ENCODE assay signal across 20 cellular contexts in the genomic region with DNA sequence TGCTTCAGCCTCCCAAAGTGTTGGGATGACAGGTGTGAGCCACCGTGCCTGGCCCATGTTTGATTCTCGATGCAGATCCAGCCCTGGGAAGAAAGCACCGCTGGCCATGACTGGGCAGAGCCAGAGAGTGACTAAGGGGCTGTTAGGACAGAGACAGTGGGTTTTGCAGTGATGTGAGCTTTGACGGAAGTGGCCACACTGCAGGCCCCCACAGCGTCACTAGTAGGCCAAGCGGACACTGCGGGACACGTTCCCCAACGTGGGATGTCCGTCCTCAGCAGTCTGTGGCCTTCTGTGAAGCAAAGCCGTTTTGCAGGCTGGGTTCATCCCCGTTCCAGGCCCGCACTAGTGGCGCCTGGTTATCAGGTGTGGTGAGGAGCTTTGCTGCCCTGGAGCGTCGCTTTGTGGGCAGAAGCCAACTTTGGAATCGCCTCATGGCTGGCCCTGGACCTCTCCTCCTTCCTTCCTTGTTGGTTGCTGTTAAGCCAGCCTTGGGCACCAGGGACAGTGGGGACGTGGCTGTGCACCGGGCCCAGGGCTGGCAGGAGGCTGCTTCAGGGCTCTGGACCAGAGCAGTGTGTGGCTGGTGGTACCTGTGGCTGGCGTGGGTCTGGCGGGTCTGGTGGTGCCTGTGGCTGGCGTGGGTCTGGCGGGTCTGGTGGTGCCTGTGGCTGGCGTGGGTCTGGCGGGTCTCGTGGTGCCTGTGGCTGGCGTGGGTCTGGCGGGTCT. TPM values are rescaled to one million over a fixed set of nuclear protein-coding genes. Genes with fewer than 3 reads are reported as not detected.
DNase-seq lines count a peak whose midpoint lies in the region; ATAC-seq and TF ChIP-seq lines count a peak whose summit lies in the region.
"Had no signal": no experiment of that assay in that cellular context is flagged by ENCODE, and none has a peak within 500 bp of the region (broad histone marks: within the 10 kb centered on the region; RNA-seq: fewer than 3 reads in every experiment).

No MANE protein-coding gene starts in this region.

- peaks cover 100% of the 10 kb centered on the region for H3K79me2 ChIP-seq in PC-3 (ENCODE audit: low read length)

- intact Hi-C loops in CD4-positive, alpha-beta memory T cell (cut with micrococcal nuclease) = no loop called here
- intact Hi-C loops in vagina (cut with DNase I) (no loop called here), PC-3 (cut with micrococcal nuclease) (no loop called here)

- peak overlapping the region in 3 of 8 donors; percentile 7 to 61 (median 15) for H3K4me3 Mint-ChIP-seq in CD4-positive, alpha-beta memory T cell
- H3K4me3 Mint-ChIP-seq in T-helper 17 cell = peak overlapping the region; percentile 56
- H3K4me3 Mint-ChIP-seq in glutamatergic neuron (ENCODE audit: unreplicated experiment) = peak overlapping the region; percentile 7
- no peak overlapping the region for H3K4me3 Mint-ChIP-seq in mesothelial cell of epicardium

- H3K27ac Mint-ChIP-seq in CD4-positive, alpha-beta memory T cell = peak overlapping the region in 5 of 7 donors; percentile 2 to 87 (median 55)
- peak overlapping the region; percentile 53 for H3K27ac Mint-ChIP-seq in T-helper 17 cell
- H3K27ac Mint-ChIP-seq in glutamatergic neuron (ENCODE audit: unreplicated experiment) = no peak overlapping the region
- H3K27ac Mint-ChIP-seq in mesothelial cell of epicardium = peak overlapping the region; percentile 94

- peaks cover 94% of the 10 kb centered on the region for H3K4me1 ChIP-seq in CD4-positive, alpha-beta memory T cell (ENCODE audit: insufficient read depth, low read length)
- peaks cover 100% of the 10 kb centered on the region for H3K4me1 ChIP-seq in vagina
- H3K4me1 ChIP-seq in PC-3 (ENCODE audit: insufficient read depth, low read length) = no peaks in the 10 kb centered on the region

- H3K27me3 ChIP-seq in CD4-positive, alpha-beta memory T cell (ENCODE audit: insufficient read depth, low read length) = no peaks in the 10 kb centered on the region
- H3K27me3 ChIP-seq in vagina (no peaks in the 10 kb centered on the region), PC-3 (ENCODE audit: low read length) (no peaks in the 10 kb centered on the region)
- H3K27me3 ChIP-seq: SJSA1, spleen had no signal

- H3K4me2 ChIP-seq in PC-3 (ENCODE audit: low read length) = no peak overlapping the region

- H3K27ac ChIP-seq in CD4-positive, alpha-beta memory T cell (ENCODE audit: low read depth, low read length) = no peak overlapping the region
- H3K27ac ChIP-seq in vagina (no peak overlapping the region), PC-3 (ENCODE audit: low read length) (no peak overlapping the region)
- H3K27ac ChIP-seq: prostate gland, SJSA1 had no signal

- H3K9me2 ChIP-seq in PC-3 (replicated peaks; ENCODE audit: low read length) = no peaks in the 10 kb centered on the region

- peaks cover 28 to 84% (median 57%) of the 10 kb centered on the region in 4 donors for H3K4me1 Mint-ChIP-seq in CD4-positive, alpha-beta memory T cell
- H3K4me1 Mint-ChIP-seq in T-helper 17 cell (peaks cover 52% of the 10 kb centered on the region), glutamatergic neuron (ENCODE audit: low read depth, unreplicated experiment) (peaks cover 38% of the 10 kb centered on the region), mesothelial cell of epicardium (peaks cover 50% of the 10 kb centered on the region)

- no peak overlapping the region for H2AFZ ChIP-seq in PC-3 (ENCODE audit: low read length)

- H3K9me3 ChIP-seq in CD4-positive, alpha-beta memory T cell (ENCODE audit: control insufficient read depth in 1 of 2, low read length in 2 of 2) = no peaks in the 10 kb centered on the region
- no peaks in the 10 kb centered on the region for H3K9me3 ChIP-seq in T-helper 17 cell (ENCODE audit: control insufficient read depth, low read length, poor library complexity, severe bottlenecking)
- H3K9me3 ChIP-seq in vagina = no peaks in the 10 kb centered on the region
- H3K9me3 ChIP-seq in PC-3 (ENCODE audit: low read length) = no peaks in the 10 kb centered on the region
- H3K9me3 ChIP-seq: Caco-2, prostate gland, SJSA1, spleen had no signal

- DNase-seq in CD4-positive, alpha-beta memory T cell = no peak
- DNase-seq in T-helper 17 cell (no peak), glutamatergic neuron (no peak), mesothelial cell of epicardium (ENCODE audit: low spot score in 2 of 2, unreplicated experiment in 2 of 2) (no peak), vagina (ENCODE audit: extremely low spot score in 2 of 2) (no peak), SW 1271 (lab: John Stamatoyannopoulos, UW) (no peak), anterior cingulate cortex (lab: John Stamatoyannopoulos, UW) (no peak), PC-3 (no peak)
- DNase-seq: activated CD4-positive, alpha-beta T cell treated with anti-CD3 and anti-CD28 coated beads for 1 hour; activated naive CD4-positive, alpha-beta T cell treated with anti-CD3 and anti-CD28 coated beads, Interleukin-2, amount 50 U/mL, for 16 hours; Caco-2; EL; hypothalamus; left colon; NCI-H146; NCI-H345; spleen; T-helper 9 cell had no signal

- H3K9me3 Mint-ChIP-seq in CD4-positive, alpha-beta memory T cell = peaks cover 0 to 3% (median 0%) of the 10 kb centered on the region in 8 donors
- H3K9me3 Mint-ChIP-seq in glutamatergic neuron (ENCODE audit: unreplicated experiment) = peaks cover 17% of the 10 kb centered on the region
- no peaks in the 10 kb centered on the region for H3K9me3 Mint-ChIP-seq in mesothelial cell of epicardium

- no peak overlapping the region for H3K9ac ChIP-seq in PC-3 (ENCODE audit: low read length)

- POLR2A ChIA-PET in CD4-positive, alpha-beta memory T cell (lab: Charles Lee; ENCODE audit: partially characterized antibody) = no interaction called here
- POLR2A ChIA-PET in PC-3 (lab: Charles Lee; ENCODE audit: unreplicated experiment) = no interaction called here

- H3K4me3 ChIP-seq in CD4-positive, alpha-beta memory T cell (ENCODE audit: low read length in 2 of 2) = no peak overlapping the region
- H3K4me3 ChIP-seq in vagina (no peak overlapping the region), PC-3 (ENCODE audit: low read length) (no peak overlapping the region)
- H3K4me3 ChIP-seq: prostate gland, SJSA1, spleen had no signal

- TF ChIP-seq CTCF in glutamatergic neuron (IDR thresholded peaks at IDR 0.05; ENCODE audit: partially characterized antibody, unreplicated experiment) = no peak
- TF ChIP-seq CTCF in mesothelial cell of epicardium (IDR thresholded peaks at IDR 0.05; ENCODE audit: unreplicated experiment) = no peak
- no peak for TF ChIP-seq CTCF in vagina (IDR thresholded peaks at IDR 0.05)
- no peak for TF ChIP-seq CTCF in PC-3 (conservative IDR thresholded peaks at IDR 0.05; ENCODE audit: low read depth, low read length)

- H3K27me3 Mint-ChIP-seq in CD4-positive, alpha-beta memory T cell = no peaks in the 10 kb centered on the region
- H3K27me3 Mint-ChIP-seq in T-helper 17 cell (no peaks in the 10 kb centered on the region), glutamatergic neuron (ENCODE audit: unreplicated experiment) (peaks cover 12% of the 10 kb centered on the region), mesothelial cell of epicardium (ENCODE audit: low read depth) (no peaks in the 10 kb centered on the region)

- BruUV-seq in PC-3 (replicated peaks; lab: Mats Ljungman, UMichigan) = no TSS peak

- peaks cover 94% of the 10 kb centered on the region for H4K20me1 ChIP-seq in PC-3 (ENCODE audit: low read length)

- no peaks in the 10 kb centered on the region for H3F3A ChIP-seq in PC-3 (ENCODE audit: low read length, unreplicated experiment)

- CTCF ChIA-PET in CD4-positive, alpha-beta memory T cell (lab: Charles Lee; ENCODE audit: partially characterized antibody) = no interaction called here
- CTCF ChIA-PET in PC-3 (lab: Charles Lee) = no interaction called here

- ATAC-seq in T-helper 17 cell (no peak), PC-3 (no peak)
- ATAC-seq: left colon had no signal

- no peaks in the 10 kb centered on the region for H3K36me3 ChIP-seq in CD4-positive, alpha-beta memory T cell (ENCODE audit: insufficient read depth, low read length)
- H3K36me3 ChIP-seq in vagina = no peaks in the 10 kb centered on the region
- H3K36me3 ChIP-seq in PC-3 (ENCODE audit: low read depth, low read length) = no peaks in the 10 kb centered on the region
- H3K36me3 ChIP-seq: prostate gland, SJSA1 had no signal

- peaks cover 3 to 8% of the 10 kb centered on the region in 2 donors for H3K36me3 Mint-ChIP-seq in CD4-positive, alpha-beta memory T cell
- H3K36me3 Mint-ChIP-seq in T-helper 17 cell (ENCODE audit: low read depth) (peaks cover 3% of the 10 kb centered on the region), glutamatergic neuron (ENCODE audit: unreplicated experiment) (no peaks in the 10 kb centered on the region), mesothelial cell of epicardium (no peaks in the 10 kb centered on the region)

- no peak for TF ChIP-seq POLR2A in vagina (IDR thresholded peaks at IDR 0.05)

RNA-seq across cellular contexts. Expression of a gene that starts 41.2 kb away (rescaled TPM):
- total RNA-seq in CD4-positive, alpha-beta memory T cell = 100 to 1,000 TPM in 1 of 2 experiments, 10 to 100 TPM in 1; 96.1 to 104 TPM
- under 1 TPM; 0.08 to 0.86 TPM for polyA plus RNA-seq in CD4-positive, alpha-beta memory T cell
- total RNA-seq in T-helper 17 cell (100 to 1,000 TPM; 183 to 215 TPM), glutamatergic neuron (ENCODE audit: unreplicated experiment) (143 TPM), mesothelial cell of epicardium (105 to 110 TPM (median 105 TPM) in 3 replicates), vagina (53.8 TPM), PC-3 (2014; rRNA removed) (28.3 and 61.7 TPM in 2 replicates)
